In genomic region chr3:119819806-119820205, GRCh38 we compare ENCODE assay signal across 17 cellular contexts. TPM values are rescaled to one million over a fixed set of nuclear protein-coding genes. Genes with fewer than 3 reads are reported as not detected.
DNase-seq lines count a peak whose midpoint lies in the region; ATAC-seq and TF ChIP-seq lines count a peak whose summit lies in the region.
"Had no signal": no experiment of that assay in that cellular context is flagged by ENCODE, and none has a peak within 500 bp of the region (broad histone marks: within the 10 kb centered on the region; RNA-seq: fewer than 3 reads in every experiment).

No MANE protein-coding gene starts in this region.

- H3K36me3 ChIP-seq in GM23248 (ENCODE audit: low read depth), result peaks cover 8% of the 10 kb centered on the region; the same call in 1 of the 2 replicates
- peaks cover 1 to 2% of the 10 kb centered on the region in 2 experiments for H3K36me3 ChIP-seq in trophoblast cell (ENCODE audit: control insufficient read depth in 1 of 2, insufficient read depth in 2 of 2, low read length in 2 of 2)
- H3K36me3 ChIP-seq in mucosa of descending colon (ENCODE audit: low read depth), result no peaks in the 10 kb centered on the region

- no peak overlapping the region for H2BK5ac ChIP-seq in trophoblast cell (ENCODE audit: low read depth, low read length, poor library complexity)

- no peaks in the 10 kb centered on the region for H4K20me1 ChIP-seq in GM23248 (ENCODE audit: insufficient read depth)

- no peak overlapping the region for H4K91ac ChIP-seq in trophoblast cell (ENCODE audit: low read depth, low read length)

- H3K4me3 ChIP-seq in GM23248, result no peak overlapping the region
- H3K4me3 ChIP-seq in foreskin fibroblast (ENCODE audit: low read depth in 1 of 2, low read length in 2 of 2), result no peak overlapping the region
- H3K4me3 ChIP-seq in trophoblast cell (ENCODE audit: low read depth, low read length), result no peak overlapping the region
- H3K4me3 ChIP-seq in mucosa of descending colon, result no peak overlapping the region

- no peak overlapping the region for H3K14ac ChIP-seq in trophoblast cell (ENCODE audit: low read length)

- H3K4me2 ChIP-seq in GM23248 (ENCODE audit: unreplicated experiment) (no peak overlapping the region), trophoblast cell (ENCODE audit: low read length) (no peak overlapping the region)
- H3K4me2 ChIP-seq: KMS-11 had no signal

- H3K9me3 Mint-ChIP-seq in natural killer cell, result no peaks in the 10 kb centered on the region
- H3K9me3 Mint-ChIP-seq: CD4-positive, alpha-beta memory T cell; H9 had no signal

- H3K4me1 Mint-ChIP-seq in T-helper 17 cell (peaks cover 4% of the 10 kb centered on the region), natural killer cell (peaks cover 0 to 5% of the 10 kb centered on the region in 2 donors)
- H3K4me1 Mint-ChIP-seq: B cell had no signal

- intact Hi-C loops in mucosa of descending colon (cut with DNase I, micrococcal nuclease) (no loop called here), natural killer cell (cut with micrococcal nuclease) (no loop called here)

- no peak overlapping the region for H2AK5ac ChIP-seq in trophoblast cell (ENCODE audit: low read length)

- no peak overlapping the region for H3K4me3 Mint-ChIP-seq in T-helper 17 cell
- H3K4me3 Mint-ChIP-seq in natural killer cell, result no peak overlapping the region
- H3K4me3 Mint-ChIP-seq: B cell; CD4-positive, alpha-beta memory T cell; H9 had no signal

- no peak overlapping the region for H2BK12ac ChIP-seq in trophoblast cell (ENCODE audit: low read length)

- H3F3A ChIP-seq in GM23248 (ENCODE audit: insufficient read depth), result peaks cover 15% of the 10 kb centered on the region

- H3K27ac Mint-ChIP-seq in T-helper 17 cell (peak overlapping the region; percentile 51), natural killer cell (no peak overlapping the region)
- H3K27ac Mint-ChIP-seq: B cell had no signal

- H3K27ac ChIP-seq in GM23248, result no peak overlapping the region
- H3K27ac ChIP-seq in trophoblast cell (ENCODE audit: low read depth, low read length), result no peak overlapping the region
- H3K27ac ChIP-seq: KMS-11 had no signal

- H3K4me1 ChIP-seq in GM23248 (ENCODE audit: insufficient read depth) (no peaks in the 10 kb centered on the region), trophoblast cell (ENCODE audit: control insufficient read depth in 1 of 2, insufficient read depth in 2 of 2, low read length in 2 of 2) (no peaks in the 10 kb centered on the region), mucosa of descending colon (ENCODE audit: low read depth) (no peaks in the 10 kb centered on the region)

- H2BK120ac ChIP-seq in trophoblast cell (ENCODE audit: insufficient read depth, low read length, poor library complexity), result no peak overlapping the region

- H3K23ac ChIP-seq in trophoblast cell (ENCODE audit: low read length), result no peak overlapping the region

- H3K9me3 ChIP-seq in GM23248 (ENCODE audit: low read depth) (no peaks in the 10 kb centered on the region), T-helper 17 cell (ENCODE audit: control insufficient read depth, low read length, poor library complexity, severe bottlenecking) (no peaks in the 10 kb centered on the region), trophoblast cell (ENCODE audit: insufficient read depth, low read depth, low read length) (no peaks in the 10 kb centered on the region), mucosa of descending colon (no peaks in the 10 kb centered on the region)

- H3K27me3 ChIP-seq in GM23248 (replicated peaks; ENCODE audit: insufficient read depth) (no peaks in the 10 kb centered on the region), trophoblast cell (ENCODE audit: insufficient read depth, low read length) (no peaks in the 10 kb centered on the region)

- H2AFZ ChIP-seq in GM23248 (no peak overlapping the region), trophoblast cell (ENCODE audit: insufficient read depth, low read length, poor library complexity) (no peak overlapping the region)

- no peak overlapping the region for H3K9ac ChIP-seq in GM23248
- H3K9ac ChIP-seq in trophoblast cell (ENCODE audit: low read length), result no peak overlapping the region
- H3K9ac ChIP-seq: KMS-11 had no signal

- ATAC-seq in T-helper 17 cell, result no peak
- no peak for ATAC-seq in mucosa of descending colon
- ATAC-seq in natural killer cell, result no peak

- H3K36me3 Mint-ChIP-seq in T-helper 17 cell (ENCODE audit: low read depth) (no peaks in the 10 kb centered on the region), natural killer cell (no peaks in the 10 kb centered on the region)

- 55 to 56% methylated on average over 2 of the region's 2 CpGs for WGBS in GM23248 (ENCODE audit: low coverage in 1 of 2, low lambda C conversion rate in 2 of 2, missing lambda C conversion rate in 2 of 2), 2 experiments
- no CpG with 5 or more reads among the region's 2 CpGs for WGBS in trophoblast cell (ENCODE audit: extremely low coverage, insufficient coverage, insufficient read length)

- TF ChIP-seq CTCF in foreskin fibroblast (IDR thresholded peaks at IDR 0.05; ENCODE audit: low read depth, low read length) (no peak), mucosa of descending colon (IDR thresholded peaks at IDR 0.05) (no peak), natural killer cell (IDR thresholded peaks at IDR 0.05) (no peak)

- DNase-seq in CD1c-positive myeloid dendritic cell (ENCODE audit: extremely low spot score) (peak; percentile 12), GM23248 (peak; percentile 33), T-helper 17 cell (no peak), foreskin fibroblast (peak; percentile 18 to 66), trophoblast cell (no peak), mucosa of descending colon (no peak), natural killer cell (no peak)
- DNase-seq in stimulated activated CD4-positive, alpha-beta T cell treated with anti-CD3 and anti-CD28 coated beads, Interleukin-12 subunit alpha, Interleukin-12 subunit beta, amount 100 ng/mL, for 4 hours, result no peak
- DNase-seq: ACHN; CD4-positive, alpha-beta memory T cell; H9; MM.1S; NCI-H187 treated with DMSO at 0.1 percent for 48 hours; NCI-H510A treated with DMSO at 0.1 percent for 48 hours; SHP77 treated with DMSO at 0.1 percent for 48 hours had no signal

- in situ Hi-C loops in GM23248 (cut with MboI), result no loop called here

- no peak overlapping the region for H3K18ac ChIP-seq in trophoblast cell (ENCODE audit: low read length)

- no peaks in the 10 kb centered on the region for H3K79me1 ChIP-seq in trophoblast cell (ENCODE audit: low read length)

- H4K8ac ChIP-seq in trophoblast cell (ENCODE audit: low read depth, low read length), result no peak overlapping the region

- H3K27me3 Mint-ChIP-seq in T-helper 17 cell, result no peaks in the 10 kb centered on the region
- no peaks in the 10 kb centered on the region for H3K27me3 Mint-ChIP-seq in natural killer cell (ENCODE audit: low read depth in 2 of 2)
- H3K27me3 Mint-ChIP-seq: B cell had no signal

- no peaks in the 10 kb centered on the region for H3K79me2 ChIP-seq in GM23248 (ENCODE audit: insufficient read depth)
- no peaks in the 10 kb centered on the region for H3K79me2 ChIP-seq in trophoblast cell (ENCODE audit: control insufficient read depth, insufficient read depth, low read length, poor library complexity)

- H4K12ac ChIP-seq in trophoblast cell (ENCODE audit: low read depth, low read length), result no peak overlapping the region

- no peaks in the 10 kb centered on the region for H3K9me2 ChIP-seq in GM23248 (ENCODE audit: insufficient read depth)

- H3K4ac ChIP-seq in trophoblast cell (ENCODE audit: low read depth, low read length), result no peak overlapping the region

RNA-seq across cellular contexts. Expression of gene NR1I2, which starts 37.9 kb away (rescaled TPM):
- not detected in 2 replicates for total RNA-seq in GM23248 (2014; rRNA removed; shearing (Covaris generic))
- polyA plus RNA-seq in GM23248 (2016; fragmentation: Nextera tagmentation; extraction: Ambion mirVana), result 0.06 TPM in 1 of 2 replicates, not detected in the other
- total RNA-seq in T-helper 17 cell, result under 1 TPM in 1 of 2 donors, not detected in 1; 0.20 TPM
- polyA plus RNA-seq in trophoblast cell (2013), result 0.05 TPM in 1 of 2 replicates, not detected in the other
- 100 to 1,000 TPM in 1 of 3 donors, 10 to 100 TPM in 2; 62.9 to 141 (median 79.1) TPM for total RNA-seq in mucosa of descending colon
- total RNA-seq in natural killer cell, result under 1 TPM; 0.13 to 0.25 (median 0.16) TPM
- total RNA-seq: H9 had no signal

Comparison
In these comparisons a context has a peak if more than half of its experiments do, and no peak if none do; other contexts are left out.
1. DNase-seq: peak in CD1c-positive myeloid dendritic cell (single experiment), GM23248 (single experiment) and foreskin fibroblast (2 of 2); none in T-helper 17 cell (0 of 3), trophoblast cell (0 of 2), stimulated activated CD4-positive, alpha-beta T cell treated with anti-CD3 and anti-CD28 coated beads, Interleukin-12 subunit alpha, Interleukin-12 subunit beta, amount 100 ng/mL, for 4 hours (single experiment), mucosa of descending colon (0 of 3) and natural killer cell (single experiment).
2. RNA of gene NR1I2, which starts 37.9 kb away (total RNA-seq): 62.9 to 141 TPM in mucosa of descending colon; 0.20 TPM in T-helper 17 cell, 0.13 to 0.25 TPM in natural killer cell and not detected in GM23248; every median in the first group is over 10 times any median in the second.